Comparison of ENCODE assay signal across 1 cellular context in the genomic region with DNA sequence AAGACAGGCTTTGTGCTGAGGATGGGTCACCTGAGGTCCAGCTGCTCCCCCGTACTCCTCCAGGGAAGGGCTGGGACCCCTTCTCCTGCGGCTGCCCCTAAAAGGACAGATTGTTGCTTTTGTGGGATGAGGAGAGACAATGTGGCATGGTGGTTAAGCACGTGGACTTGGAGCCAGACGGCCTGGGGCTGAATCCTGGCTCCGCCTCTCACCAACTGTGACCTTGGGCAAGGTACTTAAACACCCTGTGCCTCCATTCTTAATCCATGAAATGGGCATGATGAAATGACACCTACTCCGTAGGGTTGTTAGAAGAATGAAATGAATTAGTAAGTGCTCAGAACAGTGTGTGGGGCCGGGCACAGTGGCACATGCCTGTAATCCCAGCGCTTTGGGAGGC.
TF ChIP-seq lines count a peak whose summit lies in the region.

No MANE protein-coding gene starts in this region.

TF ChIP-seq in HepG2, 621 proteins besides CTCF, POLR2A, EP300 and RAD21:
- TF ChIP-seq ZNF34 (CRISPR knock-in tag; IDR thresholded peaks at IDR 0.05; ENCODE audit: borderline replicate concordance) (no peak), ZNF629 (CRISPR knock-in tag; conservative IDR thresholded peaks at IDR 0.05) (peak; percentile 77)
- TF ChIP-seq, protein P1, sequence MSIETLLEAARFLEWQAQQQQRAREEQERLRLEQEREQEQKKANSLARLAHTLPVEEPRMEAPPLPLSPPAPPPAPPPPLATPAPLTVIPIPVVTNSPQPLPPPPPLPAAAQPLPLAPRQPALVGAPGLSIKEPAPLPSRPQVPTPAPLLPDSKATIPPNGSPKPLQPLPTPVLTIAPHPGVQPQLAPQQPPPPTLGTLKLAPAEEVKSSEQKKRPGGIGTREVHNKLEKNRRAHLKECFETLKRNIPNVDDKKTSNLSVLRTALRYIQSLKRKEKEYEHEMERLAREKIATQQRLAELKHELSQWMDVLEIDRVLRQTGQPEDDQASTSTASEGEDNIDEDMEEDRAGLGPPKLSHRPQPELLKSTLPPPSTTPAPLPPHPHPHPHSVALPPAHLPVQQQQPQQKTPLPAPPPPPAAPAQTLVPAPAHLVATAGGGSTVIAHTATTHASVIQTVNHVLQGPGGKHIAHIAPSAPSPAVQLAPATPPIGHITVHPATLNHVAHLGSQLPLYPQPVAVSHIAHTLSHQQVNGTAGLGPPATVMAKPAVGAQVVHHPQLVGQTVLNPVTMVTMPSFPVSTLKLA (IDR thresholded peaks at IDR 0.05) = 0 out of 2 replicates have a peak, but pooled peaks have one; percentile 14
